ENCODE assay signal across 17 cellular contexts in the genomic region with DNA sequence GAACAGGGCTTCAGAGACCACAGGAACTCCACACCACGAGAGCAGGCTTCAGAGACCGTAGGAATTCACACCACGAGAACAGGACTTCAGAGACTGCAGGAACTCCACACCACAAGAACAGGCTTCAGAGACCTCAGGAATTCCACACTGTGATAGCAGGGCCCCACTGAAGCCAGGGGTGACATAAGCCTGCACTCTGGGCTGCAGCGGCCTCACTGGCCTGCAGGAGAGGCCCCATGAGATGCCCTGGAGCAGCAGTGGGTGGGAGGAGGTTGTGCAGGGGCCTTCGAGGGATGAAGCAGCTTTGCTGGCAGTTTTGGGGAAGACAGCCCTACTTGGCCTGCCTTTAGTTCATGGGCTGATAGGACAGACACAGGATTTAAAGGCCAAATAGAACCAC.
DNase-seq lines count a peak whose midpoint lies in the region; ATAC-seq, FAIRE-seq and TF ChIP-seq lines count a peak whose summit lies in the region.
"Had no signal": no experiment of that assay in that cellular context is flagged by ENCODE, and none has a peak within 500 bp of the region (broad histone marks: within the 10 kb centered on the region; RNA-seq: fewer than 3 reads in every experiment).

No MANE protein-coding gene starts in this region.

- no peak overlapping the region for H3K4me3 ChIP-seq in RWPE2 (ENCODE audit: severe bottlenecking)
- H3K4me3 ChIP-seq in coronary artery: no peak overlapping the region
- no peak overlapping the region for H3K4me3 ChIP-seq in HepG2 (replicated peaks in 1 of 3; ENCODE audit: insufficient read depth in 1 of 3, low read depth in 2 of 3, low read length in 3 of 3)
- H3K4me3 ChIP-seq: GM23338, HAP-1 had no signal

- H3K36me3 ChIP-seq in RWPE2 (ENCODE audit: low read depth) (no peaks in the 10 kb centered on the region), HepG2 (replicated peaks in 1 of 2; ENCODE audit: control insufficient read depth in 1 of 2, insufficient read depth in 2 of 2, low read length in 2 of 2) (no peaks in the 10 kb centered on the region)
- H3K36me3 ChIP-seq: HAP-1 had no signal

- intact Hi-C loops in HepG2 (cut with micrococcal nuclease; ENCODE audit: unreplicated experiment): no loop called here
- intact Hi-C loops in sciatic nerve (cut with DNase I): no loop called here

- DNase-seq in RWPE2 (ENCODE audit: low spot score): peak; percentile 19
- peak; percentile 38 for DNase-seq in coronary artery (ENCODE audit: low spot score)
- DNase-seq in HepG2 (ENCODE audit: low spot score): no peak
- peak; percentile 3 for DNase-seq in sciatic nerve (ENCODE audit: low spot score)
- no peak for DNase-seq in DMS53 (lab: John Stamatoyannopoulos, UW)
- DNase-seq in NCI-H69 (lab: John Stamatoyannopoulos, UW): no peak
- no peak for DNase-seq in NCI-H1417 (lab: John Stamatoyannopoulos, UW)
- DNase-seq: C1 segment of cervical spinal cord; Calu3; CD4-positive, alpha-beta T cell; DMS 273 treated with DMSO at 0.1 percent for 48 hours; DMS79 had no signal

- ATAC-seq in RWPE2 (ENCODE audit: low read depth) (no peak), HepG2 (peak; percentile 84), sciatic nerve (no peak)
- ATAC-seq: GM23338 had no signal

- no peak overlapping the region for H3K4me2 ChIP-seq in HepG2 (ENCODE audit: low read depth, low read length)
- H3K4me2 ChIP-seq: GM23338 had no signal

- TF ChIP-seq RAD21 in HepG2 (CRISPR knock-in tag; IDR thresholded peaks at IDR 0.05): no peak

- POLR2A ChIA-PET in HepG2 (lab: Yijun Ruan, JAX): no interaction called here

- peaks cover 7% of the 10 kb centered on the region for H3K9me3 ChIP-seq in RWPE2 (ENCODE audit: severe bottlenecking)
- peaks cover 13% of the 10 kb centered on the region; the same call in 1 of the 2 replicates for H3K9me3 ChIP-seq in HepG2 (ENCODE audit: low read length)
- H3K9me3 ChIP-seq: HAP-1 had no signal

- no peaks in the 10 kb centered on the region for H3K79me2 ChIP-seq in HepG2 (ENCODE audit: insufficient read depth, low read length)

- CTCF ChIA-PET in HepG2 (lab: Yijun Ruan, JAX; ENCODE audit: low intra/inter-chr PET ratio, low total read pairs): no interaction called here

- H3K9ac ChIP-seq in HepG2 (ENCODE audit: insufficient read depth, low read depth, low read length): no peak overlapping the region

- H3K27ac ChIP-seq in RWPE2 (ENCODE audit: poor library complexity, severe bottlenecking) (no peak overlapping the region), coronary artery (no peak overlapping the region), HepG2 (ENCODE audit: extremely low read length, insufficient read depth, low read length) (no peak overlapping the region)

- TF ChIP-seq CTCF in RWPE2 (IDR thresholded peaks at IDR 0.05; ENCODE audit: poor library complexity, severe bottlenecking) (no peak), coronary artery (IDR thresholded peaks at IDR 0.05) (no peak), HepG2 (CRISPR knock-in tag; IDR thresholded peaks at IDR 0.05) (no peak)

- TF ChIP-seq EP300 in HepG2 (IDR thresholded peaks at IDR 0.05; ENCODE audit: low read depth in 2 of 2, low read length in 2 of 2): no peak
- no peak for TF ChIP-seq EP300 in HepG2 (CRISPR knock-in tag; IDR thresholded peaks at IDR 0.05; ENCODE audit: borderline replicate concordance)

- no peak for FAIRE-seq in HepG2 (lab: Jason Lieb, UNC)
- FAIRE-seq: A204.1, G401.6, GM12892 had no signal

- no peak overlapping the region for H2AFZ ChIP-seq in HepG2 (ENCODE audit: low read length)
- H2AFZ ChIP-seq: GM23338 had no signal

- H3K27me3 ChIP-seq in RWPE2 (ENCODE audit: insufficient read depth, poor library complexity, severe bottlenecking): no peaks in the 10 kb centered on the region
- no peaks in the 10 kb centered on the region; a peak in 1 of 5 replicates for H3K27me3 ChIP-seq in HepG2 (ENCODE audit: control insufficient read depth in 1 of 2, insufficient read depth in 2 of 2, low read length in 2 of 2)

- no TSS peak for BruUV-seq in HepG2 (replicated peaks; lab: Mats Ljungman, UMichigan)

- WGBS in HepG2 (ENCODE audit: low lambda C conversion rate): 54% methylated on average over 2 of the region's 5 CpGs

- H4K20me1 ChIP-seq in HepG2 (ENCODE audit: insufficient read depth, low read length): peaks cover 5% of the 10 kb centered on the region; the same call in 1 of the 2 replicates

- H3K4me1 ChIP-seq in RWPE2 (ENCODE audit: insufficient read depth, poor library complexity, severe bottlenecking) (no peaks in the 10 kb centered on the region), HepG2 (ENCODE audit: insufficient read depth, low read length) (no peaks in the 10 kb centered on the region)
- H3K4me1 ChIP-seq: HAP-1 had no signal

- in situ Hi-C loops in HepG2 (cut with HindIII; ENCODE audit: extremely low pct_ligation_motif_present, low pct_unique_long_range_greater_than_20kb): no loop called here

- no peak for TF ChIP-seq POLR2A in HepG2 (IDR thresholded peaks at IDR 0.05; ENCODE audit: insufficient read depth in 1 of 2, low read depth in 2 of 2, low read length in 2 of 2)

TF ChIP-seq in HepG2, 621 proteins besides CTCF, POLR2A, EP300 and RAD21:
- TF ChIP-seq NRL (CRISPR knock-in tag; IDR thresholded peaks at IDR 0.05; ENCODE audit: borderline replicate concordance) (no peak), SPEN (CRISPR knock-in tag; IDR thresholded peaks at IDR 0.05; ENCODE audit: low read depth) (no peak), ZBTB25 (CRISPR knock-in tag; IDR thresholded peaks at IDR 0.05) (no peak)
- TF ChIP-seq, protein P1, sequence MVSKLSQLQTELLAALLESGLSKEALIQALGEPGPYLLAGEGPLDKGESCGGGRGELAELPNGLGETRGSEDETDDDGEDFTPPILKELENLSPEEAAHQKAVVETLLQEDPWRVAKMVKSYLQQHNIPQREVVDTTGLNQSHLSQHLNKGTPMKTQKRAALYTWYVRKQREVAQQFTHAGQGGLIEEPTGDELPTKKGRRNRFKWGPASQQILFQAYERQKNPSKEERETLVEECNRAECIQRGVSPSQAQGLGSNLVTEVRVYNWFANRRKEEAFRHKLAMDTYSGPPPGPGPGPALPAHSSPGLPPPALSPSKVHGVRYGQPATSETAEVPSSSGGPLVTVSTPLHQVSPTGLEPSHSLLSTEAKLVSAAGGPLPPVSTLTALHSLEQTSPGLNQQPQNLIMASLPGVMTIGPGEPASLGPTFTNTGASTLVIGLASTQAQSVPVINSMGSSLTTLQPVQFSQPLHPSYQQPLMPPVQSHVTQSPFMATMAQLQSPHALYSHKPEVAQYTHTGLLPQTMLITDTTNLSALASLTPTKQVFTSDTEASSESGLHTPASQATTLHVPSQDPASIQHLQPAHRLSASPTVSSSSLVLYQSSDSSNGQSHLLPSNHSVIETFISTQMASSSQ (IDR thresholded peaks at IDR 0.05; ENCODE audit: low read depth): no peak
- TF ChIP-seq, protein P1 (CRISPR knock-in tag; IDR thresholded peaks at IDR 0.05; ENCODE audit: borderline replicate concordance): no peak

Comparison
In these comparisons a context has a peak if more than half of its experiments do, and no peak if none do; other contexts are left out.
1. DNase-seq: peak in RWPE2 (single experiment), coronary artery (single experiment) and sciatic nerve (single experiment); none in HepG2 (single experiment), DMS53 (single experiment), NCI-H69 (single experiment) and NCI-H1417 (0 of 3).